Comparison of ENCODE assay signal across 1 cellular context in genomic region chr17:44557653-44558285, GRCh38.
TF ChIP-seq lines count a peak whose summit lies in the region.

No MANE protein-coding gene starts in this region.

TF ChIP-seq in HepG2, 621 proteins besides CTCF, POLR2A, EP300 and RAD21 (continued from another document):
- TF ChIP-seq HINFP (CRISPR knock-in tag; IDR thresholded peaks at IDR 0.05; ENCODE audit: low read depth), result no peak
- 0 out of 2 replicates have a peak, but pooled peaks have one; percentile 27 for TF ChIP-seq SAFB2 (CRISPR knock-in tag; IDR thresholded peaks at IDR 0.05; ENCODE audit: borderline replicate concordance, low read depth)
- no peak for TF ChIP-seq ZNF510 (CRISPR knock-in tag; IDR thresholded peaks at IDR 0.05; ENCODE audit: low read depth)
- TF ChIP-seq KAT8 (CRISPR knock-in tag; IDR thresholded peaks at IDR 0.05), result no peak
- no peak for TF ChIP-seq SMARCC2 (IDR thresholded peaks at IDR 0.05)
- no peak for TF ChIP-seq FLYWCH1 (CRISPR knock-in tag; IDR thresholded peaks at IDR 0.05)
- no peak for TF ChIP-seq CREBL2 (CRISPR knock-in tag; IDR thresholded peaks at IDR 0.05; ENCODE audit: borderline replicate concordance)
- TF ChIP-seq BRF2 (CRISPR knock-in tag; IDR thresholded peaks at IDR 0.05), result no peak
- 0 out of 2 replicates have a peak, but pooled peaks have one; percentile 16 for TF ChIP-seq GABPB1 (CRISPR knock-in tag; IDR thresholded peaks at IDR 0.05)
- peak; percentile 87; the same call in 1 of the 2 replicates for TF ChIP-seq ZNF800 (CRISPR knock-in tag; IDR thresholded peaks at IDR 0.05)
- TF ChIP-seq HIC2 (CRISPR knock-in tag; IDR thresholded peaks at IDR 0.05; ENCODE audit: low read depth), result no peak
- TF ChIP-seq HNRNPLL (IDR thresholded peaks at IDR 0.05; ENCODE audit: low read depth, low read length, poor library complexity, severe bottlenecking), result peak; percentile 19
- TF ChIP-seq ZNF12 (CRISPR knock-in tag; IDR thresholded peaks at IDR 0.05), result no peak
- no peak for TF ChIP-seq PRDM4 (CRISPR knock-in tag; IDR thresholded peaks at IDR 0.05; ENCODE audit: borderline replicate concordance)
- TF ChIP-seq ZNF362 (CRISPR knock-in tag; IDR thresholded peaks at IDR 0.05; ENCODE audit: borderline replicate concordance), result no peak
- TF ChIP-seq PHB2 (IDR thresholded peaks at IDR 0.05; ENCODE audit: partially characterized antibody), result no peak
- TF ChIP-seq CHD2 (IDR thresholded peaks at IDR 0.05; ENCODE audit: low read depth, low read length), result no peak
- TF ChIP-seq SSRP1 (CRISPR knock-in tag; IDR thresholded peaks at IDR 0.05), result no peak
- TF ChIP-seq SNAPC2 (CRISPR knock-in tag; IDR thresholded peaks at IDR 0.05), result no peak
- no peak for TF ChIP-seq BRCA1 (CRISPR knock-in tag; IDR thresholded peaks at IDR 0.05)
- TF ChIP-seq PLRG1 (conservative IDR thresholded peaks at IDR 0.05), result no peak
- no peak for TF ChIP-seq TMF1 (CRISPR knock-in tag; IDR thresholded peaks at IDR 0.05; ENCODE audit: low read depth)
